8 cellular contexts compared by ENCODE assay signal in genomic region chr3:50610992-50611463, GRCh38. TPM values are rescaled to one million over a fixed set of nuclear protein-coding genes. Genes with fewer than 3 reads are reported as not detected.
DNase-seq lines count a peak whose midpoint lies in the region; ATAC-seq and TF ChIP-seq lines count a peak whose summit lies in the region.

No MANE protein-coding gene starts in this region.

- peaks cover 44% of the 10 kb centered on the region for H3K4me1 Mint-ChIP-seq in activated T-cell treated with anti-CD3 and anti-CD28 coated beads, Interleukin-2, amount 50 U/mL, for 4 hours (ENCODE audit: low read depth)

- H3K36me3 Mint-ChIP-seq in activated T-cell treated with anti-CD3 and anti-CD28 coated beads, Interleukin-2, amount 50 U/mL, for 4 hours (ENCODE audit: insufficient read depth): peaks cover 50% of the 10 kb centered on the region

- ATAC-seq in activated T-cell treated with anti-CD3 and anti-CD28 coated beads, Interleukin-2, amount 50 U/mL, for 4 hours: peak in 1 of 2 donors; percentile 0
- ATAC-seq in lung (ENCODE audit: insufficient read depth, low FRiP score): no peak
- no peak for ATAC-seq in upper lobe of left lung (ENCODE audit: low FRiP score in 2 of 2)
- ATAC-seq in HG03108 (IDR thresholded peaks at IDR 0.05; ENCODE audit: unreplicated experiment): no peak

- TF ChIP-seq EP300 in upper lobe of left lung (IDR thresholded peaks at IDR 0.05): no peak

- H3K27ac ChIP-seq in brain microvascular endothelial cell (no peak overlapping the region), lung (ENCODE audit: low read depth in 1 of 2, low read length in 1 of 2) (peak overlapping the region; percentile 89 to 93), upper lobe of left lung (peak overlapping the region; percentile 84 to 96 (median 91))

- peak overlapping the region; percentile 94 for H3K4me3 Mint-ChIP-seq in activated T-cell treated with anti-CD3 and anti-CD28 coated beads, Interleukin-2, amount 50 U/mL, for 4 hours

- H3K27me3 Mint-ChIP-seq in activated T-cell treated with anti-CD3 and anti-CD28 coated beads, Interleukin-2, amount 50 U/mL, for 4 hours (ENCODE audit: low read depth): no peaks in the 10 kb centered on the region

- peaks cover 6 to 34% of the 10 kb centered on the region in 2 donors for H3K4me1 ChIP-seq in lung (ENCODE audit: control insufficient read depth in 2 of 2, insufficient read depth in 2 of 2, low read length in 2 of 2)
- H3K4me1 ChIP-seq in upper lobe of left lung: peaks cover 43 to 77% (median 75%) of the 10 kb centered on the region in 4 donors

- no peak for DNase-seq in activated T-cell treated with anti-CD3 and anti-CD28 coated beads, Interleukin-2, amount 50 U/mL, for 4 hours
- DNase-seq in activated T-cell treated with anti-CD3 and anti-CD28 coated beads for 4 hours (no peak), brain microvascular endothelial cell (no peak), lung (ENCODE audit: low spot score) (no peak), upper lobe of left lung (no peak), glomerular visceral epithelial cell (ENCODE audit: extremely low spot score) (no peak), HuH-7.5 (ENCODE audit: low spot score) (no peak)

- no peaks in the 10 kb centered on the region for H3K9me3 ChIP-seq in lung (ENCODE audit: control insufficient read depth in 2 of 2, insufficient read depth in 1 of 2, low read length in 1 of 2)
- no peaks in the 10 kb centered on the region for H3K9me3 ChIP-seq in upper lobe of left lung

- no peaks in the 10 kb centered on the region for H3K9me3 Mint-ChIP-seq in activated T-cell treated with anti-CD3 and anti-CD28 coated beads, Interleukin-2, amount 50 U/mL, for 4 hours

- H3K27me3 ChIP-seq in brain microvascular endothelial cell (replicated peaks): no peaks in the 10 kb centered on the region
- no peaks in the 10 kb centered on the region for H3K27me3 ChIP-seq in lung (ENCODE audit: control insufficient read depth, insufficient read depth)
- no peaks in the 10 kb centered on the region for H3K27me3 ChIP-seq in upper lobe of left lung

- no peak for TF ChIP-seq POLR2A in upper lobe of left lung (IDR thresholded peaks at IDR 0.05)

- H3K36me3 ChIP-seq in brain microvascular endothelial cell (replicated peaks): no peaks in the 10 kb centered on the region
- H3K36me3 ChIP-seq in lung (ENCODE audit: control insufficient read depth in 2 of 2, insufficient read depth in 2 of 2, low read length in 2 of 2): peaks cover 6 to 26% of the 10 kb centered on the region in 2 donors
- peaks cover 0 to 34% (median 18%) of the 10 kb centered on the region in 4 donors for H3K36me3 ChIP-seq in upper lobe of left lung

- TF ChIP-seq CTCF in brain microvascular endothelial cell (IDR thresholded peaks at IDR 0.05; ENCODE audit: low read depth, low read length, missing control alignments): no peak
- TF ChIP-seq CTCF in lung (IDR thresholded peaks at IDR 0.05; ENCODE audit: control extremely low read depth, extremely low read depth): no peak
- no peak for TF ChIP-seq CTCF in upper lobe of left lung (IDR thresholded peaks at IDR 0.05)

- in situ Hi-C loops in brain microvascular endothelial cell (cut with HindIII; ENCODE audit: low pct_ligation_motif_present, low sequenced_read_pairs): no loop called here

- H3K4me3 ChIP-seq in brain microvascular endothelial cell (ENCODE audit: low read depth, low read length) (peak overlapping the region; percentile 63), lung (peak overlapping the region; percentile 79), upper lobe of left lung (peak overlapping the region; percentile 48 to 81 (median 75))

- whole genome bisulfite sequencing in lung, 2 donors: 5 to 6% methylated on average over 10 of the region's 10 CpGs
- WGBS in upper lobe of left lung, 2 donors: 0% methylated on average over 3 to 10 of the region's 10 CpGs

RNA-seq across cellular contexts. Expression of gene CISH, which starts 0.5 kb away (rescaled TPM):
- 100 to 1,000 TPM; 223 to 268 (median 229) TPM for total RNA-seq in activated T-cell treated with anti-CD3 and anti-CD28 coated beads, Interleukin-2, amount 50 U/mL, for 4 hours
- 10 to 100 TPM; 42.9 to 50.2 TPM for total RNA-seq in lung
- 100 to 1,000 TPM in 1 of 2 donors, 10 to 100 TPM in 1; 37.8 to 104 TPM for polyA plus RNA-seq in lung
- total RNA-seq in upper lobe of left lung: 10 to 100 TPM; 35.8 to 66.9 (median 43.1) TPM

RNA-seq across cellular contexts. Expression of gene MAPKAPK3, which starts 5.9 kb away (rescaled TPM):
- total RNA-seq in activated T-cell treated with anti-CD3 and anti-CD28 coated beads, Interleukin-2, amount 50 U/mL, for 4 hours: 100 to 1,000 TPM; 174 to 225 (median 210) TPM
- total RNA-seq in lung (10 to 100 TPM; 23.6 to 96.1 TPM), upper lobe of left lung (100 to 1,000 TPM in 1 of 6 donors, 10 to 100 TPM in 5; 30.2 to 102 (median 70.1) TPM)
- polyA plus RNA-seq in lung: 10 to 100 TPM; 50.8 to 92.1 TPM

RNA-seq across cellular contexts. Expression of gene HEMK1, which starts 41.7 kb away (rescaled TPM):
- 10 to 100 TPM; 26.8 to 31.1 (median 27.4) TPM for total RNA-seq in activated T-cell treated with anti-CD3 and anti-CD28 coated beads, Interleukin-2, amount 50 U/mL, for 4 hours
- total RNA-seq in lung (10 to 100 TPM; 17.3 to 28.0 TPM), upper lobe of left lung (10 to 100 TPM in 3 of 6 donors, 1 to 10 TPM in 3; 5.0 to 25.3 (median 9.6) TPM)
- polyA plus RNA-seq in lung: 10 to 100 TPM; 16.0 to 20.1 TPM

RNA-seq across cellular contexts. Expression of gene C3orf18, which starts 43.5 kb away (rescaled TPM):
- 10 to 100 TPM in 1 of 3 donors, 1 to 10 TPM in 2; 6.7 to 11.2 (median 9.0) TPM for total RNA-seq in activated T-cell treated with anti-CD3 and anti-CD28 coated beads, Interleukin-2, amount 50 U/mL, for 4 hours
- total RNA-seq in lung: 1 to 10 TPM; 5.7 to 7.0 TPM
- polyA plus RNA-seq in lung: 1 to 10 TPM; 2.7 to 3.2 TPM
- 1 to 10 TPM; 4.7 to 7.5 (median 5.7) TPM for total RNA-seq in upper lobe of left lung
